14 cellular contexts compared by ENCODE assay signal in genomic region chr4:26220704-26221103, GRCh38.
DNase-seq lines count a peak whose midpoint lies in the region; ATAC-seq and TF ChIP-seq lines count a peak whose summit lies in the region.
"Had no signal": no experiment of that assay in that cellular context is flagged by ENCODE, and none has a peak within 500 bp of the region (broad histone marks: within the 10 kb centered on the region; RNA-seq: fewer than 3 reads in every experiment).

No MANE protein-coding gene starts in this region.

- no peak for TF ChIP-seq POLR2A in erythroblast (IDR thresholded peaks at IDR 0.05; ENCODE audit: low read length)

- H3K4me1 ChIP-seq in SK-N-SH (ENCODE audit: control insufficient read depth in 1 of 2, insufficient read depth in 2 of 2, low read depth in 1 of 2, low read length in 1 of 2): peaks cover 0 to 16% of the 10 kb centered on the region in 2 experiments; a peak in 1 of 4 replicates
- H3K4me1 ChIP-seq: adrenal gland, HAP-1 had no signal

- H3K27ac ChIP-seq in 22Rv1 (peak overlapping the region; percentile 42), SK-N-SH (ENCODE audit: low read depth in 2 of 2, low read length in 1 of 2) (no peak overlapping the region)
- H3K27ac ChIP-seq: adrenal gland had no signal

- no peak for ATAC-seq in GM19467 (IDR thresholded peaks at IDR 0.05; ENCODE audit: unreplicated experiment)

- H3K4me3 Mint-ChIP-seq in HFFc6: no peak overlapping the region; the same call in 1 of the 2 replicates
- no peak overlapping the region for H3K4me3 Mint-ChIP-seq in endothelial cell (ENCODE audit: unreplicated experiment)

- DNase-seq in HFFc6 (peak; percentile 33), SK-N-SH (no peak), fibroblast of peridontal ligament (ENCODE audit: extremely low read depth) (peak; percentile 50), endothelial cell (ENCODE audit: low spot score) (no peak), erythroblast (lab: John Stamatoyannopoulos, UW) (no peak)
- DNase-seq in activated naive CD4-positive, alpha-beta T cell treated with Interleukin-2 at 50 U/mL for 16 hours: no peak
- DNase-seq: activated CD4-positive, alpha-beta T cell treated with anti-CD3 and anti-CD28 coated beads for 1 hour; activated T-cell treated with anti-CD3 and anti-CD28 coated beads for 4 hours; adrenal gland; NCI-H1048; stimulated activated CD4-positive, alpha-beta T cell treated with anti-CD3 and anti-CD28 coated beads, Interleukin-12 subunit alpha, Interleukin-12 subunit beta, amount 100 ng/mL, for 4 hours had no signal

- no peaks in the 10 kb centered on the region for H3F3A ChIP-seq in SK-N-SH (replicated peaks; ENCODE audit: insufficient read depth)

- H3K36me3 Mint-ChIP-seq in HFFc6 (ENCODE audit: low read depth): peaks cover 11% of the 10 kb centered on the region; the same call in 1 of the 2 replicates
- H3K36me3 Mint-ChIP-seq in endothelial cell (ENCODE audit: low read depth, unreplicated experiment): no peaks in the 10 kb centered on the region

- H3K4me2 ChIP-seq in SK-N-SH: no peak overlapping the region

- H3K9me3 ChIP-seq in SK-N-SH: no peaks in the 10 kb centered on the region
- H3K9me3 ChIP-seq: adrenal gland, HAP-1 had no signal

- H3K9me3 Mint-ChIP-seq in HFFc6: no peaks in the 10 kb centered on the region; the same call in 1 of the 2 replicates
- no peaks in the 10 kb centered on the region for H3K9me3 Mint-ChIP-seq in endothelial cell (ENCODE audit: unreplicated experiment)

- H3K79me2 ChIP-seq in SK-N-SH (ENCODE audit: insufficient read depth): no peaks in the 10 kb centered on the region

- H3K27ac Mint-ChIP-seq in HFFc6 (peak overlapping the region; percentile 69), endothelial cell (ENCODE audit: unreplicated experiment) (no peak overlapping the region)

- no peaks in the 10 kb centered on the region for H3K36me3 ChIP-seq in SK-N-SH (replicated peaks in 1 of 2; ENCODE audit: control insufficient read depth in 1 of 2, insufficient read depth in 2 of 2, low read length in 1 of 2)
- H3K36me3 ChIP-seq: adrenal gland, HAP-1 had no signal

- H3K4me3 ChIP-seq in SK-N-SH (ENCODE audit: low read depth in 2 of 2, low read length in 1 of 2): no peak overlapping the region
- H3K4me3 ChIP-seq: adrenal gland, HAP-1 had no signal

- H3K27me3 ChIP-seq in SK-N-SH (ENCODE audit: insufficient read depth): no peaks in the 10 kb centered on the region
- H3K27me3 ChIP-seq: adrenal gland had no signal

- H3K4me1 Mint-ChIP-seq in HFFc6 (ENCODE audit: low read depth) (peaks cover 62% of the 10 kb centered on the region), endothelial cell (ENCODE audit: unreplicated experiment) (no peaks in the 10 kb centered on the region)

- H3K27me3 Mint-ChIP-seq in HFFc6 (ENCODE audit: insufficient read depth): peaks cover 2% of the 10 kb centered on the region
- peaks cover 1% of the 10 kb centered on the region for H3K27me3 Mint-ChIP-seq in endothelial cell (ENCODE audit: unreplicated experiment)

- no peak for TF ChIP-seq EP300 in SK-N-SH (IDR thresholded peaks at IDR 0.05; ENCODE audit: borderline replicate concordance in 1 of 2, low read depth in 1 of 2, low read length in 1 of 2)

- 39% methylated on average over 4 of the region's 4 CpGs for WGBS in SK-N-SH (ENCODE audit: low lambda C conversion rate)

- H3K9ac ChIP-seq in SK-N-SH: no peak overlapping the region

- H3K9me2 ChIP-seq in SK-N-SH: no peaks in the 10 kb centered on the region

- CTCF ChIA-PET in SK-N-SH (lab: Yijun Ruan, JAX): no interaction called here

- H4K20me1 ChIP-seq in SK-N-SH (ENCODE audit: insufficient read depth): no peaks in the 10 kb centered on the region

- no peak overlapping the region for H2AFZ ChIP-seq in SK-N-SH (ENCODE audit: low read depth)

- TF ChIP-seq RAD21 in SK-N-SH (IDR thresholded peaks at IDR 0.05; ENCODE audit: low read length): no peak

- TF ChIP-seq CTCF in 22Rv1 (IDR thresholded peaks at IDR 0.05): no peak
- no peak for TF ChIP-seq CTCF in HFFc6 (IDR thresholded peaks at IDR 0.05)
- TF ChIP-seq CTCF in SK-N-SH (IDR thresholded peaks at IDR 0.05): no peak
- TF ChIP-seq CTCF in endothelial cell (IDR thresholded peaks at IDR 0.05; ENCODE audit: unreplicated experiment): no peak

- POLR2A ChIA-PET in SK-N-SH (lab: Yijun Ruan, JAX): no interaction called here

TF ChIP-seq in SK-N-SH, 30 proteins besides CTCF, POLR2A, EP300 and RAD21:
- TF ChIP-seq RCOR1 (IDR thresholded peaks at IDR 0.05; ENCODE audit: low read length): no peak
- no peak for TF ChIP-seq SMC3 (IDR thresholded peaks at IDR 0.05; ENCODE audit: low read depth, low read length)
- TF ChIP-seq NFIC (IDR thresholded peaks at IDR 0.05; ENCODE audit: borderline replicate concordance): peak; percentile 49; the same call in 1 of the 2 replicates
- peak; percentile 41; the same call in 1 of the 2 replicates for TF ChIP-seq JUND (IDR thresholded peaks at IDR 0.05)
- no peak for TF ChIP-seq FOXJ3 (CRISPR knock-in tag; IDR thresholded peaks at IDR 0.05)
- no peak for TF ChIP-seq USF2 (IDR thresholded peaks at IDR 0.05; ENCODE audit: borderline replicate concordance, low read depth, low read length)
- peak; percentile 49; the same call in 1 of the 2 replicates for TF ChIP-seq TEAD4 (IDR thresholded peaks at IDR 0.05; ENCODE audit: borderline replicate concordance, insufficient read depth)
- peak; percentile 15; the same call in 1 of the 2 replicates for TF ChIP-seq PBX3 (IDR thresholded peaks at IDR 0.05)
- peak; percentile 61 for TF ChIP-seq TCF12 (IDR thresholded peaks at IDR 0.05)
- peak; percentile 57; the same call in 1 of the 2 replicates for TF ChIP-seq FOSL2 (IDR thresholded peaks at IDR 0.05; ENCODE audit: borderline replicate concordance, low read depth)
- TF ChIP-seq RFX5 (IDR thresholded peaks at IDR 0.05; ENCODE audit: low read length): no peak

Comparison
In these comparisons a context has a peak if more than half of its experiments do, and no peak if none do; other contexts are left out.
1. DNase-seq: peak in HFFc6 (single experiment) and fibroblast of peridontal ligament (single experiment); none in SK-N-SH (single experiment), activated naive CD4-positive, alpha-beta T cell treated with Interleukin-2 at 50 U/mL for 16 hours (single experiment), endothelial cell (single experiment) and erythroblast (0 of 2).